In the genomic region with DNA sequence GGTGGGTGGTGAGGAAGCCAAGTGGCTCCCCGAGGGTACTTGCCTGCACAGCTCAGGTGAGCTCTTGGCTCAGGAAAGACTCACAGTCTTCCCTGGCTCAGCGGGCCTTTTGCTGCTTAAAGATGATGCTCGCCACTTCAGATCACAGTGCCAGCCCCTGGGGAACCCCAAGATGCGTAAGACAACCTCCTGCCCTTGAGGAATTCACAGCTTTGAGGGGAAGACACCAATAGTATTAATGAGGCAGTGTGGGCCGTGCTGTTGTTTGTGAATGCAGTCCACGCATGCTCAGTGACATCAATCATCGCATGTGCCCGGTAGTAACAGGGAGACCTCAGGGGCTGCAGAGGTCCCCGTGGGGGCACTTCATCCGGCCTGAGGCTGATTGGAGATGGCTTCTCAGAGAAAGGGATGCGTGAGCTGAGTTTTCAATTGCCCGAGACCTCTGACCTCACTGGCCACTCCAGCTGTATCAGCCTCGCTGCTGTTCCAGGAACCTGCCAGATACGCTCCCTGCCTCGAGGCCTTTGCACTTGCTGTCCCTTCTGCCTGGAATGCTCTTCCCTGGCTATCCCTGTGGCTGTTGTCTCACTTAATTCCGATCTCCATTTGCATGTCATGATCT, we compare ENCODE assay signal across 1 cellular context.
TF ChIP-seq lines count a peak whose summit lies in the region.

No MANE protein-coding gene starts in this region.

TF ChIP-seq in HCT116, 20 proteins besides CTCF, POLR2A, EP300 and RAD21 (continued from another document):
- TF ChIP-seq ZBTB33 (IDR thresholded peaks at IDR 0.05; ENCODE audit: extremely low read depth, insufficient replicate concordance, low read length) (no peak), EZH2 (IDR thresholded peaks at IDR 0.05) (no peak), CEBPB (IDR thresholded peaks at IDR 0.05; ENCODE audit: low read depth) (no peak), JUND (IDR thresholded peaks at IDR 0.05) (no peak), CBX3 (IDR thresholded peaks at IDR 0.05; ENCODE audit: low read depth) (no peak), REST (IDR thresholded peaks at IDR 0.05; ENCODE audit: low read depth) (no peak), EZH2phosphoT487 (IDR thresholded peaks at IDR 0.05; ENCODE audit: borderline replicate concordance) (no peak), TCF7L2 (IDR thresholded peaks at IDR 0.05; ENCODE audit: borderline replicate concordance, extremely low read depth, insufficient read depth, insufficient read length) (no peak), SRF (IDR thresholded peaks at IDR 0.05; ENCODE audit: low read depth) (no peak), SIN3A (IDR thresholded peaks at IDR 0.05; ENCODE audit: low read depth) (no peak), SP1 (IDR thresholded peaks at IDR 0.05; ENCODE audit: low read depth) (no peak), MAX (IDR thresholded peaks at IDR 0.05) (no peak), EGR1 (IDR thresholded peaks at IDR 0.05; ENCODE audit: low read depth) (no peak)
